ENCODE assay signal across 2 cellular contexts in the genomic region with DNA sequence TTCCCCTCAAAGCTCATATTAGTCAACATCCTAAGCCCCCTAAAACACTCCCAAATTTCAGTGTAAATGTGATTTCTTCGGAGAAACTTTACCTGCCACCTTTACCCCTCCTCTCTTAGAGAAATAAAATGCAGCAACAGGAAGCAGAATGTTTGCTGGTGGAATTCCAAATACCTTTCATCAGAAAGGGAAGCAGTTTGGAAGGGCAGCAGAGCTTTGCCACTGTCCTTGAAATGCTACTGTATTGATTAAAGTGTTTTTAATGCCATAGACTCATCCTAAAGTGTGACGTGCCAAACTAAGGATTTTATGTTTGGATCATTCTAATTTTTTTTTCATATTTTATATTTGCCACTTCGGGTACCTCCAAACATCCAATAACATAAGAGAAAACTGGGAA.
TF ChIP-seq lines count a peak whose summit lies in the region.

No MANE protein-coding gene starts in this region.

TF ChIP-seq in GM23338, 12 proteins besides CTCF, POLR2A, EP300 and RAD21 (continues in another document):
- TF ChIP-seq REST (IDR thresholded peaks at IDR 0.05; ENCODE audit: unreplicated experiment) (no peak), POLR2AphosphoS5 (IDR thresholded peaks at IDR 0.05; ENCODE audit: low read depth) (no peak), JUNB (IDR thresholded peaks at IDR 0.05; ENCODE audit: unreplicated experiment) (no peak), STAT1 (IDR thresholded peaks at IDR 0.05; ENCODE audit: unreplicated experiment) (no peak), CREB1 (CRISPR knock-in tag; IDR thresholded peaks at IDR 0.05; ENCODE audit: low read depth) (no peak), NANOG (IDR thresholded peaks at IDR 0.05; ENCODE audit: borderline replicate concordance) (no peak), ETS1 (IDR thresholded peaks at IDR 0.05) (no peak), EZH2 (IDR thresholded peaks at IDR 0.05; ENCODE audit: low read depth, unreplicated experiment) (no peak), ZNF114 (CRISPR knock-in tag; IDR thresholded peaks at IDR 0.05) (no peak)
- TF ChIP-seq, protein P1, sequence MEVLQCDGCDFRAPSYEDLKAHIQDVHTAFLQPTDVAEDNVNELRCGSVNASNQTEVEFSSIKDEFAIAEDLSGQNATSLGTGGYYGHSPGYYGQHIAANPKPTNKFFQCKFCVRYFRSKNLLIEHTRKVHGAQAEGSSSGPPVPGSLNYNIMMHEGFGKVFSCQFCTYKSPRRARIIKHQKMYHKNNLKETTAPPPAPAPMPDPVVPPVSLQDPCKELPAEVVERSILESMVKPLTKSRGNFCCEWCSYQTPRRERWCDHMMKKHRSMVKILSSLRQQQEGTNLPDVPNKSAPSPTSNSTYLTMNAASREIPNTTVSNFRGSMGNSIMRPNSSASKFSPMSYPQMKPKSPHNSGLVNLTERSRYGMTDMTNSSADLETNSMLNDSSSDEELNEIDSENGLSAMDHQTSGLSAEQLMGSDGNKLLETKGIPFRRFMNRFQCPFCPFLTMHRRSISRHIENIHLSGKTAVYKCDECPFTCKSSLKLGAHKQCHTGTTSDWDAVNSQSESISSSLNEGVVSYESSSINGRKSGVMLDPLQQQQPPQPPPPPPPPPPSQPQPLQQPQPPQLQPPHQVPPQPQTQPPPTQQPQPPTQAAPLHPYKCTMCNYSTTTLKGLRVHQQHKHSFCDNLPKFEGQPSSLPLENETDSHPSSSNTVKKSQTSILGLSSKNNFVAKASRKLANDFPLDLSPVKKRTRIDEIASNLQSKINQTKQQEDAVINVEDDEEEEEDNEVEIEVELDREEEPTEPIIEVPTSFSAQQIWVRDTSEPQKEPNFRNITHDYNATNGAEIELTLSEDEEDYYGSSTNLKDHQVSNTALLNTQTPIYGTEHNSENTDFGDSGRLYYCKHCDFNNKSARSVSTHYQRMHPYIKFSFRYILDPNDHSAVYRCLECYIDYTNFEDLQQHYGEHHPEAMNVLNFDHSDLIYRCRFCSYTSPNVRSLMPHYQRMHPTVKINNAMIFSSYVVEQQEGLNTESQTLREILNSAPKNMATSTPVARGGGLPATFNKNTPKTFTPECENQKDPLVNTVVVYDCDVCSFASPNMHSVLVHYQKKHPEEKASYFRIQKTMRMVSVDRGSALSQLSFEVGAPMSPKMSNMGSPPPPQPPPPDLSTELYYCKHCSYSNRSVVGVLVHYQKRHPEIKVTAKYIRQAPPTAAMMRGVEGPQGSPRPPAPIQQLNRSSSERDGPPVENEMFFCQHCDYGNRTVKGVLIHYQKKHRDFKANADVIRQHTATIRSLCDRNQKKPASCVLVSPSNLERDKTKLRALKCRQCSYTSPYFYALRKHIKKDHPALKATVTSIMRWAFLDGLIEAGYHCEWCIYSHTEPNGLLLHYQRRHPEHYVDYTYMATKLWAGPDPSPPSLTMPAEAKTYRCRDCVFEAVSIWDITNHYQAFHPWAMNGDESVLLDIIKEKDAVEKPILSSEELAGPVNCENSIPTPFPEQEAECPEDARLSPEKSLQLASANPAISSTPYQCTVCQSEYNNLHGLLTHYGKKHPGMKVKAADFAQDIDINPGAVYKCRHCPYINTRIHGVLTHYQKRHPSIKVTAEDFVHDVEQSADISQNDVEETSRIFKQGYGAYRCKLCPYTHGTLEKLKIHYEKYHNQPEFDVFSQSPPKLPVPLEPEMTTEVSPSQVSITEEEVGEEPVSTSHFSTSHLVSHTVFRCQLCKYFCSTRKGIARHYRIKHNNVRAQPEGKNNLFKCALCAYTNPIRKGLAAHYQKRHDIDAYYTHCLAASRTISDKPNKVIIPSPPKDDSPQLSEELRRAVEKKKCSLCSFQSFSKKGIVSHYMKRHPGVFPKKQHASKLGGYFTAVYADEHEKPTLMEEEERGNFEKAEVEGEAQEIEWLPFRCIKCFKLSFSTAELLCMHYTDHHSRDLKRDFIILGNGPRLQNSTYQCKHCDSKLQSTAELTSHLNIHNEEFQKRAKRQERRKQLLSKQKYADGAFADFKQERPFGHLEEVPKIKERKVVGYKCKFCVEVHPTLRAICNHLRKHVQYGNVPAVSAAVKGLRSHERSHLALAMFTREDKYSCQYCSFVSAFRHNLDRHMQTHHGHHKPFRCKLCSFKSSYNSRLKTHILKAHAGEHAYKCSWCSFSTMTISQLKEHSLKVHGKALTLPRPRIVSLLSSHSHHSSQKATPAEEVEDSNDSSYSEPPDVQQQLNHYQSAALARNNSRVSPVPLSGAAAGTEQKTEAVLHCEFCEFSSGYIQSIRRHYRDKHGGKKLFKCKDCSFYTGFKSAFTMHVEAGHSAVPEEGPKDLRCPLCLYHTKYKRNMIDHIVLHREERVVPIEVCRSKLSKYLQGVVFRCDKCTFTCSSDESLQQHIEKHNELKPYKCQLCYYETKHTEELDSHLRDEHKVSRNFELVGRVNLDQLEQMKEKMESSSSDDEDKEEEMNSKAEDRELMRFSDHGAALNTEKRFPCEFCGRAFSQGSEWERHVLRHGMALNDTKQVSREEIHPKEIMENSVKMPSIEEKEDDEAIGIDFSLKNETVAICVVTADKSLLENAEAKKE (CRISPR knock-in tag; IDR thresholded peaks at IDR 0.05), result no peak

TF ChIP-seq in WTC11, 78 proteins besides CTCF, POLR2A, EP300 and RAD21 (continued from another document):
- no peak for TF ChIP-seq MXD4 (CRISPR knock-in tag; IDR thresholded peaks at IDR 0.05; ENCODE audit: borderline replicate concordance)
- TF ChIP-seq SOX15 (CRISPR knock-in tag; IDR thresholded peaks at IDR 0.05), result no peak
- no peak for TF ChIP-seq MAX (CRISPR knock-in tag; IDR thresholded peaks at IDR 0.05)
- TF ChIP-seq HMGXB4 (CRISPR knock-in tag; IDR thresholded peaks at IDR 0.05), result no peak
- no peak for TF ChIP-seq ARID4B (CRISPR knock-in tag; IDR thresholded peaks at IDR 0.05; ENCODE audit: borderline replicate concordance)
- TF ChIP-seq AR (CRISPR knock-in tag; IDR thresholded peaks at IDR 0.05), result no peak
